12 cellular contexts compared by ENCODE assay signal in genomic region chr10:125156196-125156595, GRCh38. TPM values are rescaled to one million over a fixed set of nuclear protein-coding genes. Genes with fewer than 3 reads are reported as not detected.
DNase-seq lines count a peak whose midpoint lies in the region; ATAC-seq and TF ChIP-seq lines count a peak whose summit lies in the region.
"Had no signal": no experiment of that assay in that cellular context is flagged by ENCODE, and none has a peak within 500 bp of the region (broad histone marks: within the 10 kb centered on the region; RNA-seq: fewer than 3 reads in every experiment).

No MANE protein-coding gene starts in this region.

- peak overlapping the region; percentile 90 for H3K4me3 ChIP-seq in GM23338
- peak overlapping the region; percentile 85 for H3K4me3 ChIP-seq in iPS-15b (ENCODE audit: low read depth, low read length)
- H3K4me3 ChIP-seq in psoas muscle: peak overlapping the region; percentile 93
- H3K4me3 ChIP-seq in BE2C (ENCODE audit: low read depth, low read length): no peak overlapping the region

- H3K4me2 ChIP-seq in GM23338: peak overlapping the region; percentile 78

- H3K27me3 ChIP-seq in GM23338 (ENCODE audit: insufficient read depth) (no peaks in the 10 kb centered on the region), iPS-15b (ENCODE audit: control insufficient read depth, insufficient read depth, low read length) (no peaks in the 10 kb centered on the region), psoas muscle (ENCODE audit: insufficient read depth in 3 of 3, low read length in 2 of 3) (no peaks in the 10 kb centered on the region), BE2C (no peaks in the 10 kb centered on the region)

- H3K27ac Mint-ChIP-seq in GM23338 (peak overlapping the region; percentile 84), WTC11 (peak overlapping the region; percentile 100)
- H3K27ac Mint-ChIP-seq: effector memory CD8-positive, alpha-beta T cell had no signal

- CTCF ChIA-PET in WTC11 (lab: Charles Lee): no interaction called here

- H3K4me3 Mint-ChIP-seq in GM23338: peak overlapping the region; percentile 98
- peak overlapping the region; percentile 96 for H3K4me3 Mint-ChIP-seq in WTC11
- H3K4me3 Mint-ChIP-seq: effector memory CD8-positive, alpha-beta T cell had no signal

- peaks cover 20% of the 10 kb centered on the region for H3K27me3 Mint-ChIP-seq in GM23338 (ENCODE audit: insufficient read depth, low read depth, poor library complexity)
- H3K27me3 Mint-ChIP-seq in WTC11 (ENCODE audit: low read depth): no peaks in the 10 kb centered on the region

- peak overlapping the region; percentile 98 for H3K27ac ChIP-seq in GM23338 (ENCODE audit: low read depth)
- H3K27ac ChIP-seq in psoas muscle: peak overlapping the region; percentile 98

- peak overlapping the region; percentile 93 for H3K9ac ChIP-seq in iPS-15b (ENCODE audit: low read depth, low read length)

- no peak for TF ChIP-seq CTCF in GM23338 (conservative IDR thresholded peaks at IDR 0.05; ENCODE audit: low read depth in 2 of 2)
- no peak for TF ChIP-seq CTCF in WTC11 (IDR thresholded peaks at IDR 0.05)
- no peak for TF ChIP-seq CTCF in psoas muscle (IDR thresholded peaks at IDR 0.05)
- no peak for TF ChIP-seq CTCF in BE2C (IDR thresholded peaks at IDR 0.05; ENCODE audit: low read depth, low read length)

- no peaks in the 10 kb centered on the region for H3K9me2 ChIP-seq in GM23338 (ENCODE audit: insufficient read depth)

- H3K9me3 Mint-ChIP-seq in GM23338 (no peaks in the 10 kb centered on the region; the same call in 2 of the 3 replicates), WTC11 (no peaks in the 10 kb centered on the region)
- H3K9me3 Mint-ChIP-seq: effector memory CD8-positive, alpha-beta T cell had no signal

- DNase-seq in GM23338 (ENCODE audit: low spot score): no peak
- no peak for DNase-seq in WTC11 (ENCODE audit: low spot score)
- DNase-seq in psoas muscle: no peak
- no peak for DNase-seq in BE2C
- DNase-seq in DMS153 (lab: John Stamatoyannopoulos, UW): no peak
- DNase-seq: DND-41; effector memory CD8-positive, alpha-beta T cell; Kasumi-1; stimulated activated CD4-positive, alpha-beta T cell treated with anti-CD3 and anti-CD28 coated beads, Interleukin-2, amount 100 ng/mL, for 24 hours had no signal

- POLR2A ChIA-PET in WTC11 (lab: Charles Lee): no interaction called here

- H2AFZ ChIP-seq in GM23338: no peak overlapping the region

- no peak for ATAC-seq in GM23338
- ATAC-seq in WTC11: no peak
- no peak for ATAC-seq in psoas muscle
- no peak for ATAC-seq in GM21619 (IDR thresholded peaks at IDR 0.05; ENCODE audit: unreplicated experiment)
- no peak for ATAC-seq in GM21526 (IDR thresholded peaks at IDR 0.05; ENCODE audit: low FRiP score, unreplicated experiment)
- ATAC-seq: effector memory CD8-positive, alpha-beta T cell had no signal

- H3K4me1 ChIP-seq in GM23338 (ENCODE audit: insufficient read depth) (peaks cover 37% of the 10 kb centered on the region), iPS-15b (ENCODE audit: control insufficient read depth, insufficient read depth, low read length) (peaks cover 26% of the 10 kb centered on the region), psoas muscle (peaks cover 59% of the 10 kb centered on the region), BE2C (peaks cover 9% of the 10 kb centered on the region; the same call in 1 of the 2 replicates)

- H4K20me1 ChIP-seq in GM23338 (replicated peaks; ENCODE audit: insufficient read depth): no peaks in the 10 kb centered on the region; the same call in 1 of the 2 replicates

- H3K36me3 Mint-ChIP-seq in GM23338 (ENCODE audit: low read depth) (peaks cover 44% of the 10 kb centered on the region), WTC11 (peaks cover 5% of the 10 kb centered on the region)

- H3K36me3 ChIP-seq in GM23338 (ENCODE audit: insufficient read depth) (no peaks in the 10 kb centered on the region), iPS-15b (ENCODE audit: control insufficient read depth, insufficient read depth, low read length) (peaks cover 4% of the 10 kb centered on the region), psoas muscle (ENCODE audit: insufficient read depth in 1 of 2, low read depth in 1 of 2) (no peaks in the 10 kb centered on the region), BE2C (peaks cover 9% of the 10 kb centered on the region)

- H3K4me1 Mint-ChIP-seq in GM23338 (peaks cover 53% of the 10 kb centered on the region), WTC11 (peaks cover 62% of the 10 kb centered on the region)

- H3K79me2 ChIP-seq in GM23338 (replicated peaks; ENCODE audit: insufficient read depth): peaks cover 85% of the 10 kb centered on the region

- peaks cover 17% of the 10 kb centered on the region; the same call in 1 of the 2 replicates for H3F3A ChIP-seq in GM23338 (replicated peaks; ENCODE audit: low read depth)

- WGBS in psoas muscle, 3 donors: 27 to 45% (median 32%) methylated on average over 3 of the region's 3 CpGs

- no peaks in the 10 kb centered on the region for H3K9me3 ChIP-seq in iPS-15b (ENCODE audit: control insufficient read depth, insufficient read depth, low read length)
- no peaks in the 10 kb centered on the region for H3K9me3 ChIP-seq in psoas muscle
- no peaks in the 10 kb centered on the region for H3K9me3 ChIP-seq in BE2C

- intact Hi-C loops in psoas muscle (cut with DNase I): loop anchor here (5.0 kb wide), 2 partner anchors 34 to 94 kb away; no protein-coding TSS in a partner anchor

TF ChIP-seq in GM23338, 12 proteins besides CTCF, POLR2A, EP300 and RAD21 (continues in another document):
- no peak for TF ChIP-seq REST (IDR thresholded peaks at IDR 0.05; ENCODE audit: unreplicated experiment)
- no peak for TF ChIP-seq JUNB (IDR thresholded peaks at IDR 0.05; ENCODE audit: unreplicated experiment)
- TF ChIP-seq CREB1 (CRISPR knock-in tag; IDR thresholded peaks at IDR 0.05; ENCODE audit: low read depth): no peak

TF ChIP-seq in WTC11, 78 proteins besides CTCF, POLR2A, EP300 and RAD21 (continues in another document):
- TF ChIP-seq PREB (CRISPR knock-in tag; IDR thresholded peaks at IDR 0.05; ENCODE audit: borderline replicate concordance) (no peak), MLX (CRISPR knock-in tag; IDR thresholded peaks at IDR 0.05) (no peak), ZMAT4 (CRISPR knock-in tag; IDR thresholded peaks at IDR 0.05) (no peak), E2F4 (CRISPR knock-in tag; IDR thresholded peaks at IDR 0.05; ENCODE audit: borderline replicate concordance, low read depth) (no peak), HMGA2 (CRISPR knock-in tag; IDR thresholded peaks at IDR 0.05) (no peak), JAZF1 (CRISPR knock-in tag; IDR thresholded peaks at IDR 0.05) (no peak)

RNA-seq across cellular contexts. Expression of gene CTBP2, which starts 4.2 kb away (rescaled TPM):
- total RNA-seq in GM23338 (2014; rRNA removed; shearing (Covaris generic)): 233 and 265 TPM in 2 replicates
- 133 and 138 TPM in 2 replicates for polyA plus RNA-seq in GM23338 (2016; fragmentation: Nextera tagmentation; extraction: Ambion mirVana)
- 175 to 191 TPM (median 181 TPM) in 3 replicates for total RNA-seq in WTC11 (2021)
- total RNA-seq in psoas muscle: 10 to 100 TPM; 31.8 to 49.8 (median 33.8) TPM
- polyA plus RNA-seq in psoas muscle: 10 to 100 TPM; 14.7 to 41.8 (median 15.2) TPM
- polyA plus RNA-seq in BE2C (2012; ENCODE audit: insufficient read depth, insufficient read length, low read depth): 99.8 TPM
